In genomic region chr17:17758443-17758842, GRCh38 we compare ENCODE assay signal across 13 cellular contexts.
DNase-seq lines count a peak whose midpoint lies in the region; FAIRE-seq and TF ChIP-seq lines count a peak whose summit lies in the region.
"Had no signal": no experiment of that assay in that cellular context is flagged by ENCODE, and none has a peak within 500 bp of the region (broad histone marks: within the 10 kb centered on the region; RNA-seq: fewer than 3 reads in every experiment).

No MANE protein-coding gene starts in this region.

- H3K27me3 Mint-ChIP-seq in osteocyte (ENCODE audit: unreplicated experiment): no peaks in the 10 kb centered on the region

- H3K27ac Mint-ChIP-seq in osteocyte (ENCODE audit: unreplicated experiment): no peak overlapping the region

- peak; percentile 23 for FAIRE-seq in GM19239 (lab: Jason Lieb, UNC)
- FAIRE-seq: RCC 7860 had no signal

- no peak for TF ChIP-seq CTCF in lower leg skin (IDR thresholded peaks at IDR 0.05)
- no peak for TF ChIP-seq CTCF in osteocyte (IDR thresholded peaks at IDR 0.05)

- peaks cover 94% of the 10 kb centered on the region for H4K20me1 ChIP-seq in BLaER1

- no peaks in the 10 kb centered on the region for H3K9me3 ChIP-seq in BLaER1

- H3K27ac ChIP-seq in BLaER1 (peak overlapping the region; percentile 79), caudate nucleus (ENCODE audit: low read depth, low read length) (peak overlapping the region; percentile 87)
- H3K27ac ChIP-seq: coronary artery had no signal

- H3K4me3 Mint-ChIP-seq in osteocyte (ENCODE audit: unreplicated experiment): no peak overlapping the region

- intact Hi-C loops in lower leg skin (cut with DNase I; ENCODE audit: low total_unique reads): no loop called here

- H3K36me3 ChIP-seq in BLaER1: peaks cover 30% of the 10 kb centered on the region

- peak overlapping the region; percentile 72 for H3K9ac ChIP-seq in BLaER1

- peaks cover 20% of the 10 kb centered on the region for H3K4me1 Mint-ChIP-seq in osteocyte (ENCODE audit: unreplicated experiment)

- H3K4me3 ChIP-seq in BLaER1 (peak overlapping the region; percentile 39; the same call in 1 of the 2 replicates), lower leg skin (ENCODE audit: low read depth, poor library complexity, severe bottlenecking) (no peak overlapping the region)
- H3K4me3 ChIP-seq: coronary artery had no signal

- no peak for TF ChIP-seq POLR2A in lower leg skin (IDR thresholded peaks at IDR 0.05)

- H3K27me3 ChIP-seq in BLaER1: no peaks in the 10 kb centered on the region

- peak overlapping the region; percentile 94 for H3K4me2 ChIP-seq in BLaER1

- WGBS in lower leg skin, 2 donors: 81 to 83% methylated on average over 13 of the region's 13 CpGs

- H3K9me3 Mint-ChIP-seq in osteocyte (ENCODE audit: unreplicated experiment): no peaks in the 10 kb centered on the region

- H3K4me1 ChIP-seq in BLaER1: peaks cover 100% of the 10 kb centered on the region

- DNase-seq in GM19239 (ENCODE audit: insufficient read length, low spot score) (no peak), NCI-H510A treated with DMSO at 0.1 percent for 48 hours (lab: John Stamatoyannopoulos, UW) (peak; percentile 93), caudate nucleus (lab: John Stamatoyannopoulos, UW) (no peak), lower leg skin (ENCODE audit: low spot score in 2 of 2) (no peak), osteocyte (ENCODE audit: extremely low spot score, unreplicated experiment) (no peak)
- DNase-seq in stimulated activated CD4-positive, alpha-beta T cell treated with anti-CD3 and anti-CD28 coated beads, Interleukin-2, amount 100 ng/mL, for 24 hours: no peak
- no peak for DNase-seq in activated T-cell treated with anti-CD3 and anti-CD28 coated beads, Interleukin-2, amount 50 U/mL, for 1 hour
- DNase-seq: AML-193, GF-D8, T-helper 9 cell had no signal

- no peaks in the 10 kb centered on the region for H3K36me3 Mint-ChIP-seq in osteocyte (ENCODE audit: unreplicated experiment)
